Comparison of ENCODE assay signal across 19 cellular contexts in the genomic region with DNA sequence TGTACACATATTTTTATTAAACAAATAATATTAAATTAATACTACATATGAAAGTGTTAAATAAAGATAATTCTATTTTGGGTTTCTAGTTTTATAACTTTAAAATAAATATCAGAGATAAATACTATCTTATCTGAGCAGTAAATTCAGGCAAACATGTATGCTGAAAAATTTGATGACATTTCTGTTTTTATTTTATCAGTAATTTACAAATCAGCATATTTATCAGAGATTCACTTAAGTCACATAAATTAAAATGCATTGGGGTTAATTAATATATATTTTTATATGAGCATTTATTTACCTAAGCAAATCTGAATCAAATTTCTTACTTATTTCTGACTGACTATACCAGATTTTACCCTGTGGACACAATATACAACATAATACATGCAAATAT.
DNase-seq lines count a peak whose midpoint lies in the region; ATAC-seq, FAIRE-seq and TF ChIP-seq lines count a peak whose summit lies in the region.
"Had no signal": no experiment of that assay in that cellular context is flagged by ENCODE, and none has a peak within 500 bp of the region (broad histone marks: within the 10 kb centered on the region; RNA-seq: fewer than 3 reads in every experiment).

No MANE protein-coding gene starts in this region.

- intact Hi-C loops in kidney (cut with DNase I) (no loop called here), breast epithelium (cut with DNase I; ENCODE audit: low total_unique reads) (no loop called here)

- H3K9ac ChIP-seq in DND-41 (ENCODE audit: low read depth, low read length) (no peak overlapping the region), SU-DHL-6 (ENCODE audit: low read length) (no peak overlapping the region), kidney (ENCODE audit: low read length in 2 of 2) (no peak overlapping the region)

- H3K79me2 ChIP-seq in DND-41 (ENCODE audit: insufficient read depth, low read length) = no peaks in the 10 kb centered on the region
- H3K79me2 ChIP-seq in SU-DHL-6 (ENCODE audit: insufficient read depth, low read length) = no peaks in the 10 kb centered on the region

- no peaks in the 10 kb centered on the region for H3F3A ChIP-seq in SU-DHL-6 (ENCODE audit: insufficient read depth)

- H3K9me3 Mint-ChIP-seq in activated T-cell treated with anti-CD3 and anti-CD28 coated beads, Interleukin-2, amount 50 U/mL, for 24 hours = peaks cover 19% of the 10 kb centered on the region

- H3K27me3 ChIP-seq in DND-41 (ENCODE audit: insufficient read depth, low read length, poor library complexity) (no peaks in the 10 kb centered on the region), SU-DHL-6 (ENCODE audit: low read length) (no peaks in the 10 kb centered on the region), breast epithelium (no peaks in the 10 kb centered on the region)

- H3K4me1 ChIP-seq in DND-41 (ENCODE audit: insufficient read depth, low read length) = peaks cover 37% of the 10 kb centered on the region
- H3K4me1 ChIP-seq in kidney (ENCODE audit: control insufficient read depth in 1 of 2, insufficient read depth in 1 of 2, low read depth in 1 of 2, low read length in 2 of 2) = no peaks in the 10 kb centered on the region
- no peaks in the 10 kb centered on the region for H3K4me1 ChIP-seq in breast epithelium
- H3K4me1 ChIP-seq: Caco-2 had no signal

- FAIRE-seq in A204.1 (lab: Jason Lieb, UNC) (peak; percentile 74), kidney (lab: Jason Lieb, UNC) (peak; percentile 32)
- FAIRE-seq: D721Med had no signal

- no peak overlapping the region for H3K4me3 ChIP-seq in DND-41 (ENCODE audit: low read depth in 1 of 2, low read length in 2 of 2)
- no peak overlapping the region for H3K4me3 ChIP-seq in SU-DHL-6 (ENCODE audit: insufficient read depth, low read length, poor library complexity, severe bottlenecking)
- H3K4me3 ChIP-seq in kidney (ENCODE audit: low read length in 2 of 2) = no peak overlapping the region
- H3K4me3 ChIP-seq in breast epithelium = no peak overlapping the region
- H3K4me3 ChIP-seq: HAP-1 had no signal

- H3K9me3 ChIP-seq in DND-41 (ENCODE audit: insufficient read depth, low read length, severe bottlenecking) = peaks cover 20% of the 10 kb centered on the region
- no peaks in the 10 kb centered on the region for H3K9me3 ChIP-seq in SU-DHL-6 (ENCODE audit: insufficient read depth, low read length)
- H3K9me3 ChIP-seq in kidney (ENCODE audit: control insufficient read depth in 1 of 2, low read length in 2 of 2) = peaks cover 0 to 6% of the 10 kb centered on the region in 2 donors
- peaks cover 0 to 4% of the 10 kb centered on the region in 2 donors for H3K9me3 ChIP-seq in breast epithelium
- H3K9me3 ChIP-seq: Caco-2, HAP-1 had no signal

- H3K9me2 ChIP-seq in SU-DHL-6 (replicated peaks; ENCODE audit: insufficient read depth, low read length) = no peaks in the 10 kb centered on the region

- no peaks in the 10 kb centered on the region for H4K20me1 ChIP-seq in DND-41 (ENCODE audit: insufficient read depth, low read length)
- no peaks in the 10 kb centered on the region for H4K20me1 ChIP-seq in SU-DHL-6 (ENCODE audit: low read depth, low read length)

- ATAC-seq in DND-41 (ENCODE audit: insufficient read depth, low read depth) (no peak), HG02759 (IDR thresholded peaks at IDR 0.05; ENCODE audit: unreplicated experiment) (no peak), GM21528 (IDR thresholded peaks at IDR 0.05; ENCODE audit: low FRiP score, unreplicated experiment) (no peak)

- peak overlapping the region; percentile 78; the same call in 1 of the 2 replicates for H2AFZ ChIP-seq in DND-41 (ENCODE audit: low read depth, low read length)
- peak overlapping the region; percentile 98 for H2AFZ ChIP-seq in SU-DHL-6 (ENCODE audit: low read depth, low read length, severe bottlenecking)

- no peaks in the 10 kb centered on the region for H3K4me1 Mint-ChIP-seq in activated T-cell treated with anti-CD3 and anti-CD28 coated beads, Interleukin-2, amount 50 U/mL, for 24 hours (ENCODE audit: low read depth)

- no peak overlapping the region for H3K4me2 ChIP-seq in DND-41 (ENCODE audit: insufficient read depth, low read length)
- H3K4me2 ChIP-seq in SU-DHL-6 (ENCODE audit: low read depth, low read length, poor library complexity, severe bottlenecking) = no peak overlapping the region

- TF ChIP-seq CTCF in DND-41 (IDR thresholded peaks at IDR 0.05; ENCODE audit: borderline replicate concordance, extremely low read depth, low read length, poor library complexity, severe bottlenecking) = no peak
- no peak for TF ChIP-seq CTCF in SU-DHL-6 (IDR thresholded peaks at IDR 0.05; ENCODE audit: insufficient read depth, low read length, poor library complexity, severe bottlenecking)
- TF ChIP-seq CTCF in kidney (IDR thresholded peaks at IDR 0.05; ENCODE audit: borderline replicate concordance, extremely low read depth, insufficient read depth) = no peak
- no peak for TF ChIP-seq CTCF in breast epithelium (IDR thresholded peaks at IDR 0.05)

- H3K27ac ChIP-seq in DND-41 (ENCODE audit: low read length) (peak overlapping the region; percentile 81; the same call in 1 of the 2 replicates), SU-DHL-6 (ENCODE audit: low read depth, low read length) (no peak overlapping the region), kidney (ENCODE audit: low read depth in 2 of 2, low read length in 2 of 2) (no peak overlapping the region), breast epithelium (no peak overlapping the region)
- H3K27ac ChIP-seq: C4-2B, HL-60 had no signal

- DNase-seq in DND-41 (no peak), kidney (no peak), breast epithelium (ENCODE audit: low spot score in 2 of 2) (no peak)
- DNase-seq in activated T-cell treated with anti-CD3 and anti-CD28 coated beads, Interleukin-2, amount 50 U/mL, for 24 hours = no peak
- DNase-seq: 8988T; AML-193; Caco-2; CD4-positive, alpha-beta T cell; GDM1; IMR-90; KBM-7 had no signal

- H3K36me3 Mint-ChIP-seq in activated T-cell treated with anti-CD3 and anti-CD28 coated beads, Interleukin-2, amount 50 U/mL, for 24 hours (ENCODE audit: low read depth) = no peaks in the 10 kb centered on the region

- no peak overlapping the region for H3K27ac Mint-ChIP-seq in activated T-cell treated with anti-CD3 and anti-CD28 coated beads, Interleukin-2, amount 50 U/mL, for 24 hours
- H3K27ac Mint-ChIP-seq: CD4-positive, alpha-beta T cell had no signal

- no peaks in the 10 kb centered on the region for H3K27me3 Mint-ChIP-seq in activated T-cell treated with anti-CD3 and anti-CD28 coated beads, Interleukin-2, amount 50 U/mL, for 24 hours
- H3K27me3 Mint-ChIP-seq: CD4-positive, alpha-beta T cell had no signal

- H3K4me3 Mint-ChIP-seq in activated T-cell treated with anti-CD3 and anti-CD28 coated beads, Interleukin-2, amount 50 U/mL, for 24 hours = no peak overlapping the region
- H3K4me3 Mint-ChIP-seq: CD4-positive, alpha-beta T cell had no signal

- 0 out of 2 replicates have a peak, but pooled peaks cover 5% of the 10 kb centered on the region for H3K36me3 ChIP-seq in DND-41 (ENCODE audit: insufficient read depth, low read length)
- H3K36me3 ChIP-seq in SU-DHL-6 (ENCODE audit: low read length) = peaks cover 10% of the 10 kb centered on the region; the same call in 1 of the 2 replicates
- no peaks in the 10 kb centered on the region for H3K36me3 ChIP-seq in kidney (ENCODE audit: control insufficient read depth in 1 of 2, insufficient read depth in 2 of 2, low read length in 2 of 2)
- H3K36me3 ChIP-seq in breast epithelium = no peaks in the 10 kb centered on the region
- H3K36me3 ChIP-seq: HAP-1 had no signal

- no peak for TF ChIP-seq POLR2A in breast epithelium (IDR thresholded peaks at IDR 0.05)
